ENCODE assay signal across 1 cellular context in genomic region chr13:80655778-80656518, GRCh38.
TF ChIP-seq lines count a peak whose summit lies in the region.

No MANE protein-coding gene starts in this region.

TF ChIP-seq in HCT116, 20 proteins besides CTCF, POLR2A, EP300 and RAD21 (continued from another document):
- TF ChIP-seq, protein P1, sequence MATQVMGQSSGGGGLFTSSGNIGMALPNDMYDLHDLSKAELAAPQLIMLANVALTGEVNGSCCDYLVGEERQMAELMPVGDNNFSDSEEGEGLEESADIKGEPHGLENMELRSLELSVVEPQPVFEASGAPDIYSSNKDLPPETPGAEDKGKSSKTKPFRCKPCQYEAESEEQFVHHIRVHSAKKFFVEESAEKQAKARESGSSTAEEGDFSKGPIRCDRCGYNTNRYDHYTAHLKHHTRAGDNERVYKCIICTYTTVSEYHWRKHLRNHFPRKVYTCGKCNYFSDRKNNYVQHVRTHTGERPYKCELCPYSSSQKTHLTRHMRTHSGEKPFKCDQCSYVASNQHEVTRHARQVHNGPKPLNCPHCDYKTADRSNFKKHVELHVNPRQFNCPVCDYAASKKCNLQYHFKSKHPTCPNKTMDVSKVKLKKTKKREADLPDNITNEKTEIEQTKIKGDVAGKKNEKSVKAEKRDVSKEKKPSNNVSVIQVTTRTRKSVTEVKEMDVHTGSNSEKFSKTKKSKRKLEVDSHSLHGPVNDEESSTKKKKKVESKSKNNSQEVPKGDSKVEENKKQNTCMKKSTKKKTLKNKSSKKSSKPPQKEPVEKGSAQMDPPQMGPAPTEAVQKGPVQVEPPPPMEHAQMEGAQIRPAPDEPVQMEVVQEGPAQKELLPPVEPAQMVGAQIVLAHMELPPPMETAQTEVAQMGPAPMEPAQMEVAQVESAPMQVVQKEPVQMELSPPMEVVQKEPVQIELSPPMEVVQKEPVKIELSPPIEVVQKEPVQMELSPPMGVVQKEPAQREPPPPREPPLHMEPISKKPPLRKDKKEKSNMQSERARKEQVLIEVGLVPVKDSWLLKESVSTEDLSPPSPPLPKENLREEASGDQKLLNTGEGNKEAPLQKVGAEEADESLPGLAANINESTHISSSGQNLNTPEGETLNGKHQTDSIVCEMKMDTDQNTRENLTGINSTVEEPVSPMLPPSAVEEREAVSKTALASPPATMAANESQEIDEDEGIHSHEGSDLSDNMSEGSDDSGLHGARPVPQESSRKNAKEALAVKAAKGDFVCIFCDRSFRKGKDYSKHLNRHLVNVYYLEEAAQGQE (IDR thresholded peaks at IDR 0.05; ENCODE audit: low read depth), result no peak
- TF ChIP-seq EZH2 (IDR thresholded peaks at IDR 0.05), result no peak
- no peak for TF ChIP-seq EGR1 (IDR thresholded peaks at IDR 0.05; ENCODE audit: low read depth)
